Comparison of ENCODE assay signal across 28 cellular contexts in the genomic region with DNA sequence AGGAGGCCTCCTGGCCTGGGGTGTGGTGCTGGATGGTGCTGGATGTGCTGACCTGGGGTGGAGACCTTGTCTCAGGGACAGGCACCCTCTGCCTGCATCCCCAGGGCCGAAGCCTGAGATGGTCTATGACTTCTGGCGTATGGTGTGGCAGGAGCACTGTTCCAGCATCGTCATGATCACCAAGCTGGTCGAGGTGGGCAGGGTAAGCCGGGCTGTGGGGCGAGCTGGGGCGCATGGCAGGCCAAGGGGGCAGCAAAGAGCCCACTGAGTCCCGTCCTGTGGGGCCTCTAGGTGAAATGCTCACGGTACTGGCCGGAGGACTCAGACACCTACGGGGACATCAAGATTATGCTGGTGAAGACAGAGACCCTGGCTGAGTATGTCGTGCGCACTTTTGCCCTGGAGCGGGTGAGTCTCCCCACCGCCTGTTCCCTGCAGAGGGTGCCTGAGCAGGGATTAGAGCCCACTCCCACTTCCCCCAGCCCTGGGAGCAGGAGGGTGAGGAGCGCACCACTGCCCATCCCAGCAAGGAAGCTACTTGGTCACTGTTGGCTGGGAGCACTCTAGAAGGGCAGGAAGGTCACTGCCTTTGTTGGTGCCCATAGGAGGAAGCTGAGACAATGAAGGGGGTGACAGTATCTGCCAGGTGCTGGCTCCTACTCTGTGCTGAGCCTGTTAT.
"Had no signal": no experiment of that assay in that cellular context is flagged by ENCODE, and none has a peak within 500 bp of the region (broad histone marks: within the 10 kb centered on the region; RNA-seq: fewer than 3 reads in every experiment).

No MANE protein-coding gene starts in this region.

- H3K36me3 Mint-ChIP-seq: activated naive CD4-positive, alpha-beta T cell treated with anti-CD3 and anti-CD28 coated beads, Interleukin-2, amount 10 ng/mL, durations not matched to agents 7 days and 5 days had no signal

- DNase-seq: activated CD4-positive, alpha-beta memory T cell treated with anti-CD3 and anti-CD28 coated beads, Interleukin-2, amount 10 ng/mL, durations not matched to agents 7 days and 5 days; activated CD4-positive, alpha-beta T cell treated with anti-CD3 and anti-CD28 coated beads for 36 hours; activated CD4-positive, alpha-beta T cell treated with anti-CD3 and anti-CD28 coated beads, Interleukin-2, amount 50 U/mL, for 1 hour; activated gamma-delta T cell treated with Interleukin-2 at 50 U/mL for 16 hours; activated naive CD4-positive, alpha-beta T cell treated with anti-CD3 and anti-CD28 coated beads, Interleukin-2, amount 10 ng/mL, durations not matched to agents 7 days and 5 days; activated T-cell treated with anti-CD3 and anti-CD28 coated beads for 4 hours; activated T-cell treated with anti-CD3 and anti-CD28 coated beads, Interleukin-2, amount 50 U/mL, for 48 hours; body of pancreas; Kasumi-1; KBM-7; NCI-H1436 treated with DMSO at 0.1 percent for 48 hours; NCI-H187; NCI-H2081 treated with DMSO at 0.1 percent for 48 hours; NCI-H226; NCI-H526; NCI-H774; NK-92 treated with Interleukin-12 subunit alpha and Interleukin-12 subunit beta, amount 100 ng/mL, for 24 hours; OCI-M1; Right ventricle myocardium superior; SJCRH30; SK-N-SH; T-helper 1 cell had no signal

- H3K4me1 Mint-ChIP-seq: activated CD4-positive, alpha-beta memory T cell treated with anti-CD3 and anti-CD28 coated beads, Interleukin-2, amount 10 ng/mL, durations not matched to agents 7 days and 5 days; activated CD4-positive, alpha-beta T cell treated with anti-CD3 and anti-CD28 coated beads for 36 hours; activated naive CD4-positive, alpha-beta T cell treated with anti-CD3 and anti-CD28 coated beads, Interleukin-2, amount 10 ng/mL, durations not matched to agents 7 days and 5 days had no signal

- H3K4me3 Mint-ChIP-seq: activated CD4-positive, alpha-beta memory T cell treated with anti-CD3 and anti-CD28 coated beads, Interleukin-2, amount 10 ng/mL, durations not matched to agents 7 days and 5 days; activated CD4-positive, alpha-beta T cell treated with anti-CD3 and anti-CD28 coated beads for 36 hours; activated naive CD4-positive, alpha-beta T cell treated with anti-CD3 and anti-CD28 coated beads, Interleukin-2, amount 10 ng/mL, durations not matched to agents 7 days and 5 days; central memory CD8-positive, alpha-beta T cell had no signal

- H3K4me1 ChIP-seq: ascending aorta, body of pancreas, SJCRH30 had no signal

- H3K4me3 ChIP-seq: ascending aorta, body of pancreas, SJCRH30 had no signal

- H3K27me3 Mint-ChIP-seq: activated CD4-positive, alpha-beta T cell treated with anti-CD3 and anti-CD28 coated beads for 36 hours had no signal

- H3K36me3 ChIP-seq: SJCRH30 had no signal

- H3K27me3 ChIP-seq: ascending aorta, body of pancreas, SJCRH30 had no signal

- H3K27ac ChIP-seq: ascending aorta, body of pancreas, RWPE1, SJCRH30, VCaP had no signal

- H3K9me3 Mint-ChIP-seq: activated CD4-positive, alpha-beta memory T cell treated with anti-CD3 and anti-CD28 coated beads, Interleukin-2, amount 10 ng/mL, durations not matched to agents 7 days and 5 days; activated naive CD4-positive, alpha-beta T cell treated with anti-CD3 and anti-CD28 coated beads, Interleukin-2, amount 10 ng/mL, durations not matched to agents 7 days and 5 days; activated T-helper 2 cell treated with anti-CD3 and anti-CD28 coated beads, Interferon-gamma antibody, Interleukin-2, Interleukin-4, amounts not matched to agents 10 μg/mL and 5 μg/mL and 100 μg/mL, durations not matched to agents 14 hours and 24 hours and 36 hours; central memory CD8-positive, alpha-beta T cell had no signal

- ATAC-seq: activated CD4-positive, alpha-beta T cell treated with anti-CD3 and anti-CD28 coated beads for 36 hours; body of pancreas; Panc1 had no signal

- H3K27ac Mint-ChIP-seq: activated CD4-positive, alpha-beta memory T cell treated with anti-CD3 and anti-CD28 coated beads, Interleukin-2, amount 10 ng/mL, durations not matched to agents 7 days and 5 days; activated CD4-positive, alpha-beta T cell treated with anti-CD3 and anti-CD28 coated beads for 36 hours; activated naive CD4-positive, alpha-beta T cell treated with anti-CD3 and anti-CD28 coated beads, Interleukin-2, amount 10 ng/mL, durations not matched to agents 7 days and 5 days; activated T-helper 2 cell treated with anti-CD3 and anti-CD28 coated beads, Interferon-gamma antibody, Interleukin-2, Interleukin-4, amounts not matched to agents 10 μg/mL and 5 μg/mL and 100 μg/mL, durations not matched to agents 14 hours and 24 hours and 36 hours had no signal

- H3K9me3 ChIP-seq: ascending aorta, body of pancreas, SJCRH30, SK-N-SH had no signal
